Comparison of ENCODE assay signal across 13 cellular contexts in genomic region chr5:135740475-135740874, GRCh38.
"Had no signal": no experiment of that assay in that cellular context is flagged by ENCODE, and none has a peak within 500 bp of the region (broad histone marks: within the 10 kb centered on the region; RNA-seq: fewer than 3 reads in every experiment).

No MANE protein-coding gene starts in this region.

- H3K27ac Mint-ChIP-seq: activated naive CD4-positive, alpha-beta T cell treated with anti-CD3 and anti-CD28 coated beads, Interleukin-2, amount 50 U/mL, for 72 hours; neural progenitor cell had no signal

- H3K4me1 ChIP-seq: breast epithelium, neural progenitor cell, stomach, transverse colon had no signal

- H3K27me3 ChIP-seq: breast epithelium, neural progenitor cell, stomach, transverse colon had no signal

- H2AFZ ChIP-seq: neural progenitor cell had no signal

- H3K36me3 Mint-ChIP-seq: activated naive CD4-positive, alpha-beta T cell treated with anti-CD3 and anti-CD28 coated beads, Interleukin-2, amount 50 U/mL, for 72 hours; neural progenitor cell had no signal

- H3K79me2 ChIP-seq: parathyroid adenoma had no signal

- ATAC-seq: activated naive CD4-positive, alpha-beta T cell treated with anti-CD3 and anti-CD28 coated beads, Interleukin-2, amount 50 U/mL, for 72 hours; activated T-cell treated with anti-CD3 and anti-CD28 coated beads, Interleukin-2, amount 50 U/mL, for 4 hours; left ventricle myocardium superior had no signal

- H3K36me3 ChIP-seq: breast epithelium, neural progenitor cell, stomach, transverse colon had no signal

- DNase-seq: activated CD4-positive, alpha-beta T cell treated with anti-CD3 and anti-CD28 coated beads, Interleukin-2, amount 50 U/mL, for 4 hours; activated CD4-positive, CD25-positive, alpha-beta regulatory T cell treated with anti-CD3 and anti-CD28 coated beads, Interleukin-2, amount 50 U/mL, for 72 hours; activated effector memory CD4-positive, alpha-beta T cell treated with anti-CD3 and anti-CD28 coated beads, Interleukin-2, amount 50 U/mL, for 16 hours; activated T-cell treated with anti-CD3 and anti-CD28 coated beads, Interleukin-2, amount 50 U/mL, for 4 hours; amygdala; foreskin melanocyte; left ventricle myocardium superior; stomach; transverse colon had no signal

- H3K9me3 Mint-ChIP-seq: activated T-cell treated with anti-CD3 and anti-CD28 coated beads, Interleukin-2, amount 50 U/mL, for 4 hours had no signal

- H3K27ac ChIP-seq: breast epithelium, neural progenitor cell, parathyroid adenoma, stomach, transverse colon had no signal

- H3K4me3 Mint-ChIP-seq: activated T-cell treated with anti-CD3 and anti-CD28 coated beads, Interleukin-2, amount 50 U/mL, for 4 hours; neural progenitor cell had no signal

- H3K9ac ChIP-seq: neural progenitor cell, parathyroid adenoma had no signal

- H3K4me2 ChIP-seq: neural progenitor cell had no signal

- H3K9me3 ChIP-seq: transverse colon had no signal

- H3K4me3 ChIP-seq: breast epithelium, neural progenitor cell, stomach, transverse colon had no signal
